2 cellular contexts compared by ENCODE assay signal in the genomic region with DNA sequence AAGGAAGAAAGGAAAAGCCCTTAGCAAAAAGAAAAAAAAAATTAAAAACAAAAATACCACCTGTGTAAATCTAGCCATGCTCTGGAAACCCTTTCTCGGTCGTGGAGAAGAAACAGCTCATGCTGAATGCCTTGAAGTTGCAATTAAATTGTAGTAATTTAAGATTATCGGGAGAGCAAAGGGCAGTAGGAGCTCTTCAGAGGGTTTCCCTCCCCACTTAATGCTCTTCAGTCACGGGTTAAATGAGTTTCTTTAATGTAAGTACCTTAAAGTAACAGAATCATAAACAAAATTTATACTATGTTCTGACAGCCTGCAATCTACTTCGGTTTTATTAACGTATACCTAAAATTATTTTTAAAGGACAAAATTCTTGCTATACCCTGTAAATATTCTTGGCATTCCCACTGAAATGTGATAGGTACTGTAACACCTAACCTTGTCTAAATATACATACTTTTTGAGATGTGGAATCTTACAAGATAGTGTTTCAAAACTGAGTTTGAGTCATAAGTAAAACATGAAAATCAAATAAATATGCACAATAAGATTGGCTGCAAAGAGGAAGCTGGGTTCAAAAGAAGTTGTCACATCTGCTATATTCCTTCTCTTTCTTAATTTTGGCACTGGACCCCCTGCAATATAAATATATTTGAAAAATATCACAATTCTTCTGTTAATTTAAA.
TF ChIP-seq lines count a peak whose summit lies in the region.

No MANE protein-coding gene starts in this region.

TF ChIP-seq in SK-N-SH, 30 proteins besides CTCF, POLR2A, EP300 and RAD21 (continued from another document):
- TF ChIP-seq, protein P1, sequence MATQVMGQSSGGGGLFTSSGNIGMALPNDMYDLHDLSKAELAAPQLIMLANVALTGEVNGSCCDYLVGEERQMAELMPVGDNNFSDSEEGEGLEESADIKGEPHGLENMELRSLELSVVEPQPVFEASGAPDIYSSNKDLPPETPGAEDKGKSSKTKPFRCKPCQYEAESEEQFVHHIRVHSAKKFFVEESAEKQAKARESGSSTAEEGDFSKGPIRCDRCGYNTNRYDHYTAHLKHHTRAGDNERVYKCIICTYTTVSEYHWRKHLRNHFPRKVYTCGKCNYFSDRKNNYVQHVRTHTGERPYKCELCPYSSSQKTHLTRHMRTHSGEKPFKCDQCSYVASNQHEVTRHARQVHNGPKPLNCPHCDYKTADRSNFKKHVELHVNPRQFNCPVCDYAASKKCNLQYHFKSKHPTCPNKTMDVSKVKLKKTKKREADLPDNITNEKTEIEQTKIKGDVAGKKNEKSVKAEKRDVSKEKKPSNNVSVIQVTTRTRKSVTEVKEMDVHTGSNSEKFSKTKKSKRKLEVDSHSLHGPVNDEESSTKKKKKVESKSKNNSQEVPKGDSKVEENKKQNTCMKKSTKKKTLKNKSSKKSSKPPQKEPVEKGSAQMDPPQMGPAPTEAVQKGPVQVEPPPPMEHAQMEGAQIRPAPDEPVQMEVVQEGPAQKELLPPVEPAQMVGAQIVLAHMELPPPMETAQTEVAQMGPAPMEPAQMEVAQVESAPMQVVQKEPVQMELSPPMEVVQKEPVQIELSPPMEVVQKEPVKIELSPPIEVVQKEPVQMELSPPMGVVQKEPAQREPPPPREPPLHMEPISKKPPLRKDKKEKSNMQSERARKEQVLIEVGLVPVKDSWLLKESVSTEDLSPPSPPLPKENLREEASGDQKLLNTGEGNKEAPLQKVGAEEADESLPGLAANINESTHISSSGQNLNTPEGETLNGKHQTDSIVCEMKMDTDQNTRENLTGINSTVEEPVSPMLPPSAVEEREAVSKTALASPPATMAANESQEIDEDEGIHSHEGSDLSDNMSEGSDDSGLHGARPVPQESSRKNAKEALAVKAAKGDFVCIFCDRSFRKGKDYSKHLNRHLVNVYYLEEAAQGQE (IDR thresholded peaks at IDR 0.05; ENCODE audit: low read depth, low read length) = no peak
- TF ChIP-seq POLR2AphosphoS5 (IDR thresholded peaks at IDR 0.05; ENCODE audit: low read depth, low read length) (peak; percentile 25; the same call in 1 of the 2 replicates), TEAD4 (IDR thresholded peaks at IDR 0.05; ENCODE audit: borderline replicate concordance, insufficient read depth) (peak; percentile 27; the same call in 1 of the 2 replicates), NFIC (IDR thresholded peaks at IDR 0.05; ENCODE audit: borderline replicate concordance) (peak; percentile 34; the same call in 1 of the 2 replicates), FOSL2 (IDR thresholded peaks at IDR 0.05; ENCODE audit: borderline replicate concordance, low read depth) (peak; percentile 47; the same call in 1 of the 2 replicates), MEF2A (IDR thresholded peaks at IDR 0.05; ENCODE audit: borderline replicate concordance, low read depth) (peak; percentile 44; the same call in 1 of the 2 replicates), JUND (IDR thresholded peaks at IDR 0.05) (peak; percentile 36; the same call in 1 of the 2 replicates)
- TF ChIP-seq, protein P2, sequence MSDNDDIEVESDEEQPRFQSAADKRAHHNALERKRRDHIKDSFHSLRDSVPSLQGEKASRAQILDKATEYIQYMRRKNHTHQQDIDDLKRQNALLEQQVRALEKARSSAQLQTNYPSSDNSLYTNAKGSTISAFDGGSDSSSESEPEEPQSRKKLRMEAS (IDR thresholded peaks at IDR 0.05; ENCODE audit: low read depth) = no peak
TF ChIP-seq in SK-N-SH: peak in this region for 7.

TF ChIP-seq in SK-N-SH treated with all-trans-retinoic acid at 6 μM for 48 hours, 23 proteins besides CTCF, POLR2A, EP300 and RAD21 (continued from another document):
- TF ChIP-seq, protein P3, sequence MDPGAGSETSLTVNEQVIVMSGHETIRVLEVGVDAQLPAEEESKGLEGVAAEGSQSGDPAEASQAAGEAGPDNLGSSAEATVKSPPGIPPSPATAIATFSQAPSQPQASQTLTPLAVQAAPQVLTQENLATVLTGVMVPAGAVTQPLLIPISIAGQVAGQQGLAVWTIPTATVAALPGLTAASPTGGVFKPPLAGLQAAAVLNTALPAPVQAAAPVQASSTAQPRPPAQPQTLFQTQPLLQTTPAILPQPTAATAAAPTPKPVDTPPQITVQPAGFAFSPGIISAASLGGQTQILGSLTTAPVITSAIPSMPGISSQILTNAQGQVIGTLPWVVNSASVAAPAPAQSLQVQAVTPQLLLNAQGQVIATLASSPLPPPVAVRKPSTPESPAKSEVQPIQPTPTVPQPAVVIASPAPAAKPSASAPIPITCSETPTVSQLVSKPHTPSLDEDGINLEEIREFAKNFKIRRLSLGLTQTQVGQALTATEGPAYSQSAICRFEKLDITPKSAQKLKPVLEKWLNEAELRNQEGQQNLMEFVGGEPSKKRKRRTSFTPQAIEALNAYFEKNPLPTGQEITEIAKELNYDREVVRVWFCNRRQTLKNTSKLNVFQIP (CRISPR knock-in tag; IDR thresholded peaks at IDR 0.05; ENCODE audit: borderline replicate concordance, low read depth) = no peak
- TF ChIP-seq OSR1 (CRISPR knock-in tag; IDR thresholded peaks at IDR 0.05) (no peak), RARB (CRISPR knock-in tag; IDR thresholded peaks at IDR 0.05) (no peak), TCF4 (CRISPR knock-in tag; IDR thresholded peaks at IDR 0.05; ENCODE audit: borderline replicate concordance) (no peak), ZFP30 (CRISPR knock-in tag; IDR thresholded peaks at IDR 0.05) (no peak), ZC3H10 (CRISPR knock-in tag; IDR thresholded peaks at IDR 0.05) (no peak), ZNF565 (CRISPR knock-in tag; conservative IDR thresholded peaks at IDR 0.05; ENCODE audit: low read depth) (no peak), ARNTL (CRISPR knock-in tag; IDR thresholded peaks at IDR 0.05; ENCODE audit: borderline replicate concordance, low read depth) (no peak)
- TF ChIP-seq, protein P4, sequence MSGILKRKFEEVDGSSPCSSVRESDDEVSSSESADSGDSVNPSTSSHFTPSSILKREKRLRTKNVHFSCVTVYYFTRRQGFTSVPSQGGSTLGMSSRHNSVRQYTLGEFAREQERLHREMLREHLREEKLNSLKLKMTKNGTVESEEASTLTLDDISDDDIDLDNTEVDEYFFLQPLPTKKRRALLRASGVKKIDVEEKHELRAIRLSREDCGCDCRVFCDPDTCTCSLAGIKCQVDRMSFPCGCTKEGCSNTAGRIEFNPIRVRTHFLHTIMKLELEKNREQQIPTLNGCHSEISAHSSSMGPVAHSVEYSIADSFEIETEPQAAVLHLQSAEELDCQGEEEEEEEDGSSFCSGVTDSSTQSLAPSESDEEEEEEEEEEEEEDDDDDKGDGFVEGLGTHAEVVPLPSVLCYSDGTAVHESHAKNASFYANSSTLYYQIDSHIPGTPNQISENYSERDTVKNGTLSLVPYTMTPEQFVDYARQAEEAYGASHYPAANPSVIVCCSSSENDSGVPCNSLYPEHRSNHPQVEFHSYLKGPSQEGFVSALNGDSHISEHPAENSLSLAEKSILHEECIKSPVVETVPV (CRISPR knock-in tag; IDR thresholded peaks at IDR 0.05) = no peak
- TF ChIP-seq, protein P5, sequence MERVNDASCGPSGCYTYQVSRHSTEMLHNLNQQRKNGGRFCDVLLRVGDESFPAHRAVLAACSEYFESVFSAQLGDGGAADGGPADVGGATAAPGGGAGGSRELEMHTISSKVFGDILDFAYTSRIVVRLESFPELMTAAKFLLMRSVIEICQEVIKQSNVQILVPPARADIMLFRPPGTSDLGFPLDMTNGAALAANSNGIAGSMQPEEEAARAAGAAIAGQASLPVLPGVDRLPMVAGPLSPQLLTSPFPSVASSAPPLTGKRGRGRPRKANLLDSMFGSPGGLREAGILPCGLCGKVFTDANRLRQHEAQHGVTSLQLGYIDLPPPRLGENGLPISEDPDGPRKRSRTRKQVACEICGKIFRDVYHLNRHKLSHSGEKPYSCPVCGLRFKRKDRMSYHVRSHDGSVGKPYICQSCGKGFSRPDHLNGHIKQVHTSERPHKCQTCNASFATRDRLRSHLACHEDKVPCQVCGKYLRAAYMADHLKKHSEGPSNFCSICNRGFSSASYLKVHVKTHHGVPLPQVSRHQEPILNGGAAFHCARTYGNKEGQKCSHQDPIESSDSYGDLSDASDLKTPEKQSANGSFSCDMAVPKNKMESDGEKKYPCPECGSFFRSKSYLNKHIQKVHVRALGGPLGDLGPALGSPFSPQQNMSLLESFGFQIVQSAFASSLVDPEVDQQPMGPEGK (CRISPR knock-in tag; IDR thresholded peaks at IDR 0.05; ENCODE audit: borderline replicate concordance) = no peak
